In genomic region chr20:1827974-1828785, GRCh38 we compare ENCODE assay signal across 9 cellular contexts.
DNase-seq lines count a peak whose midpoint lies in the region; ATAC-seq and TF ChIP-seq lines count a peak whose summit lies in the region.
"Had no signal": no experiment of that assay in that cellular context is flagged by ENCODE, and none has a peak within 500 bp of the region (broad histone marks: within the 10 kb centered on the region; RNA-seq: fewer than 3 reads in every experiment).

No MANE protein-coding gene starts in this region.

- DNase-seq in ELR (ENCODE audit: low read depth) (peak; percentile 40), amniotic epithelial cell (ENCODE audit: low read depth) (peak; percentile 37), heart left ventricle (peak; percentile 69 to 84 (median 81)), pons (ENCODE audit: low spot score) (peak; percentile 98), G401 (ENCODE audit: low spot score) (no peak), T-helper 1 cell (no peak)
- DNase-seq in activated naive CD4-positive, alpha-beta T cell treated with anti-CD3 and anti-CD28 coated beads for 36 hours, result no peak
- DNase-seq: activated CD8-positive, alpha-beta memory T cell treated with anti-CD3 and anti-CD28 coated beads, Interleukin-2, amount 50 U/mL, for 4 hours had no signal

- no peak for TF ChIP-seq CTCF in heart left ventricle (IDR thresholded peaks at IDR 0.05)

- H3K36me3 ChIP-seq in heart left ventricle, result no peaks in the 10 kb centered on the region

- in situ Hi-C loops in G401 (cut with HindIII; ENCODE audit: low sequenced_read_pairs), result no loop called here

- H3K27me3 ChIP-seq in heart left ventricle, result no peaks in the 10 kb centered on the region

- H3K36me3 Mint-ChIP-seq in activated naive CD4-positive, alpha-beta T cell treated with anti-CD3 and anti-CD28 coated beads for 36 hours (ENCODE audit: low read depth), result no peaks in the 10 kb centered on the region

- peak in 1 of 2 donors; percentile 43 for TF ChIP-seq POLR2A in heart left ventricle (IDR thresholded peaks at IDR 0.05)

- peak; percentile 68 to 74 (median 70) for ATAC-seq in heart left ventricle
- no peak for ATAC-seq in HG03097 (IDR thresholded peaks at IDR 0.05; ENCODE audit: low FRiP score, unreplicated experiment)

- peaks cover 15% of the 10 kb centered on the region for H3K9me3 Mint-ChIP-seq in activated naive CD4-positive, alpha-beta T cell treated with anti-CD3 and anti-CD28 coated beads for 36 hours

- H3K4me1 ChIP-seq in heart left ventricle, result peaks cover 0 to 82% (median 33%) of the 10 kb centered on the region in 12 donors

- no peak overlapping the region for H3K27ac Mint-ChIP-seq in activated naive CD4-positive, alpha-beta T cell treated with anti-CD3 and anti-CD28 coated beads for 36 hours

- H3K27ac ChIP-seq in heart left ventricle, result peak overlapping the region; percentile 13 to 92 (median 72)

- intact Hi-C loops in heart left ventricle (cut with DNase I), result no loop called here
- intact Hi-C loops in activated naive CD4-positive, alpha-beta T cell treated with anti-CD3 and anti-CD28 coated beads for 36 hours (cut with micrococcal nuclease), result no loop called here

- WGBS in heart left ventricle, 4 donors, result 49 to 67% (median 56%) methylated on average over 9 to 13 of the region's 13 CpGs

- CTCF ChIA-PET in activated naive CD4-positive, alpha-beta T cell treated with anti-CD3 and anti-CD28 coated beads for 36 hours (lab: Charles Lee), result no interaction called here

- H3K4me3 ChIP-seq in heart left ventricle, result no peak overlapping the region

- peaks cover 4% of the 10 kb centered on the region for H3K27me3 Mint-ChIP-seq in activated naive CD4-positive, alpha-beta T cell treated with anti-CD3 and anti-CD28 coated beads for 36 hours (ENCODE audit: low read depth)

- no peak overlapping the region for H3K4me3 Mint-ChIP-seq in activated naive CD4-positive, alpha-beta T cell treated with anti-CD3 and anti-CD28 coated beads for 36 hours

- H3K9me3 ChIP-seq in heart left ventricle, result peaks cover 0 to 12% (median 5%) of the 10 kb centered on the region in 12 donors

- H3K4me1 Mint-ChIP-seq in activated naive CD4-positive, alpha-beta T cell treated with anti-CD3 and anti-CD28 coated beads for 36 hours (ENCODE audit: low read depth), result no peaks in the 10 kb centered on the region

Comparison
In these comparisons a context has a peak if more than half of its experiments do, and no peak if none do; other contexts are left out.
1. DNase-seq: peak in ELR (single experiment), amniotic epithelial cell (single experiment), heart left ventricle (5 of 5) and pons (single experiment); none in G401 (single experiment), T-helper 1 cell (0 of 5) and activated naive CD4-positive, alpha-beta T cell treated with anti-CD3 and anti-CD28 coated beads for 36 hours (single experiment).